In genomic region chr2:73970268-73970803, GRCh38 we compare ENCODE assay signal across 12 cellular contexts. TPM values are rescaled to one million over a fixed set of nuclear protein-coding genes. Genes with fewer than 3 reads are reported as not detected.
A peak's percentile ranks its signal among the peaks of the same experiment; 100 is the strongest.
DNase-seq lines count a peak whose midpoint lies in the region; ATAC-seq and TF ChIP-seq lines count a peak whose summit lies in the region.
"Had no signal": no experiment of that assay in that cellular context is flagged by ENCODE, and none has a peak within 500 bp of the region (broad histone marks: within the 10 kb centered on the region; RNA-seq: fewer than 3 reads in every experiment).

No MANE protein-coding gene starts in this region.

- peak; percentile 10 for ATAC-seq in HG03045 (IDR thresholded peaks at IDR 0.05; ENCODE audit: unreplicated experiment)
- no peak for ATAC-seq in HG02678 (IDR thresholded peaks at IDR 0.05; ENCODE audit: unreplicated experiment)

- H3K79me2 ChIP-seq in parathyroid adenoma, result no peaks in the 10 kb centered on the region

- H2AFZ ChIP-seq in parathyroid adenoma, result peak overlapping the region; percentile 77
- H2AFZ ChIP-seq: GM23248 had no signal

- no peaks in the 10 kb centered on the region for H3K9me3 ChIP-seq in CD8-positive, alpha-beta memory T cell (ENCODE audit: low read length)
- no peaks in the 10 kb centered on the region for H3K9me3 ChIP-seq in parathyroid adenoma (ENCODE audit: control insufficient read depth, low read length)

- peak overlapping the region; percentile 86 to 97 (median 94) for H3K27ac Mint-ChIP-seq in CD8-positive, alpha-beta memory T cell
- peak overlapping the region; percentile 88 for H3K27ac Mint-ChIP-seq in activated naive CD8-positive, alpha-beta T cell

- peaks cover 27 to 47% (median 41%) of the 10 kb centered on the region in 3 donors for H3K4me1 Mint-ChIP-seq in CD8-positive, alpha-beta memory T cell
- peaks cover 67% of the 10 kb centered on the region for H3K4me1 Mint-ChIP-seq in activated naive CD8-positive, alpha-beta T cell (ENCODE audit: low read depth)

- no peak overlapping the region for H3K9ac ChIP-seq in parathyroid adenoma
- H3K9ac ChIP-seq: GM23248 had no signal

- no peak for TF ChIP-seq CTCF in parathyroid adenoma (IDR thresholded peaks at IDR 0.05)

- POLR2A ChIA-PET in CD8-positive, alpha-beta memory T cell (lab: Charles Lee), result interaction anchor here (0.6 to 1.4 kb wide), 9 partner anchors 7 to 43 kb away, joined by 3 to 5 read pairs (median 4); no protein-coding TSS in a partner anchor

- H3K27ac ChIP-seq in CD8-positive, alpha-beta memory T cell (ENCODE audit: low read depth, low read length), result peak overlapping the region; percentile 13
- H3K27ac ChIP-seq in parathyroid adenoma, result peak overlapping the region; percentile 40
- H3K27ac ChIP-seq: GM23248 had no signal

- no peaks in the 10 kb centered on the region for H3K27me3 Mint-ChIP-seq in CD8-positive, alpha-beta memory T cell
- H3K27me3 Mint-ChIP-seq in activated naive CD8-positive, alpha-beta T cell, result no peaks in the 10 kb centered on the region

- H3K4me3 Mint-ChIP-seq in CD8-positive, alpha-beta memory T cell, result peak overlapping the region; percentile 54 to 80 (median 76)
- peak overlapping the region; percentile 79 for H3K4me3 Mint-ChIP-seq in activated naive CD8-positive, alpha-beta T cell
- H3K4me3 Mint-ChIP-seq: neural crest cell had no signal

- H3K4me2 ChIP-seq in parathyroid adenoma (ENCODE audit: low read length), result no peak overlapping the region

- CTCF ChIA-PET in CD8-positive, alpha-beta memory T cell (lab: Charles Lee), result interaction anchor here (0.8 to 4.0 kb wide), 3 partner anchors 12 to 112 kb away, joined by 3 to 16 read pairs (median 3); no protein-coding TSS in a partner anchor

- H3K4me1 ChIP-seq in CD8-positive, alpha-beta memory T cell (ENCODE audit: insufficient read depth, low read length), result peaks cover 41% of the 10 kb centered on the region
- H3K4me1 ChIP-seq in parathyroid adenoma, result peaks cover 12% of the 10 kb centered on the region

- no peak overlapping the region for H3K4me3 ChIP-seq in CD8-positive, alpha-beta memory T cell (ENCODE audit: low read length)
- H3K4me3 ChIP-seq in parathyroid adenoma (ENCODE audit: low read depth, low read length), result no peak overlapping the region
- H3K4me3 ChIP-seq: GM23248 had no signal

- H3K36me3 ChIP-seq in CD8-positive, alpha-beta memory T cell (ENCODE audit: insufficient read depth, low read length), result no peaks in the 10 kb centered on the region
- H3K36me3 ChIP-seq in parathyroid adenoma (ENCODE audit: control insufficient read depth, insufficient read depth, low read length), result no peaks in the 10 kb centered on the region

- H3K9me3 Mint-ChIP-seq in CD8-positive, alpha-beta memory T cell, result no peaks in the 10 kb centered on the region
- no peaks in the 10 kb centered on the region for H3K9me3 Mint-ChIP-seq in activated naive CD8-positive, alpha-beta T cell (ENCODE audit: low read depth)
- H3K9me3 Mint-ChIP-seq: neural crest cell had no signal

- H3K36me3 Mint-ChIP-seq in CD8-positive, alpha-beta memory T cell, result no peaks in the 10 kb centered on the region
- no peaks in the 10 kb centered on the region for H3K36me3 Mint-ChIP-seq in activated naive CD8-positive, alpha-beta T cell

- H3K27me3 ChIP-seq in CD8-positive, alpha-beta memory T cell (ENCODE audit: insufficient read depth, low read length, poor library complexity, severe bottlenecking), result no peaks in the 10 kb centered on the region
- no peaks in the 10 kb centered on the region for H3K27me3 ChIP-seq in parathyroid adenoma (ENCODE audit: control insufficient read depth, insufficient read depth, low read length)

- DNase-seq in CD8-positive, alpha-beta memory T cell, result no peak
- no peak for DNase-seq in activated CD4-positive, CD25-positive, alpha-beta regulatory T cell (lab: John Stamatoyannopoulos, UW)
- DNase-seq in stimulated activated CD4-positive, alpha-beta T cell treated with anti-CD3 and anti-CD28 coated beads, Interleukin-2, amount 100 ng/mL, for 48 hours, result no peak
- no peak for DNase-seq in NCI-H128 (lab: John Stamatoyannopoulos, UW; ENCODE audit: unreplicated experiment)
- DNase-seq: GM23248, NCI-H1048, NCI-H748 treated with DMSO at 0.1 percent for 48 hours had no signal

RNA-seq across cellular contexts. Expression of gene TET3, which starts 14.4 kb away (rescaled TPM):
- total RNA-seq in CD8-positive, alpha-beta memory T cell, result 10 to 100 TPM; 19.9 to 20.5 TPM
- polyA plus RNA-seq in CD8-positive, alpha-beta memory T cell, result 0.78 TPM

RNA-seq across cellular contexts. Expression of gene DGUOK, which starts 43.7 kb away (rescaled TPM):
- 10 to 100 TPM; 96.6 to 98.8 TPM for total RNA-seq in CD8-positive, alpha-beta memory T cell
- polyA plus RNA-seq in CD8-positive, alpha-beta memory T cell, result 188 TPM
